ENCODE assay signal across 8 cellular contexts in the genomic region with DNA sequence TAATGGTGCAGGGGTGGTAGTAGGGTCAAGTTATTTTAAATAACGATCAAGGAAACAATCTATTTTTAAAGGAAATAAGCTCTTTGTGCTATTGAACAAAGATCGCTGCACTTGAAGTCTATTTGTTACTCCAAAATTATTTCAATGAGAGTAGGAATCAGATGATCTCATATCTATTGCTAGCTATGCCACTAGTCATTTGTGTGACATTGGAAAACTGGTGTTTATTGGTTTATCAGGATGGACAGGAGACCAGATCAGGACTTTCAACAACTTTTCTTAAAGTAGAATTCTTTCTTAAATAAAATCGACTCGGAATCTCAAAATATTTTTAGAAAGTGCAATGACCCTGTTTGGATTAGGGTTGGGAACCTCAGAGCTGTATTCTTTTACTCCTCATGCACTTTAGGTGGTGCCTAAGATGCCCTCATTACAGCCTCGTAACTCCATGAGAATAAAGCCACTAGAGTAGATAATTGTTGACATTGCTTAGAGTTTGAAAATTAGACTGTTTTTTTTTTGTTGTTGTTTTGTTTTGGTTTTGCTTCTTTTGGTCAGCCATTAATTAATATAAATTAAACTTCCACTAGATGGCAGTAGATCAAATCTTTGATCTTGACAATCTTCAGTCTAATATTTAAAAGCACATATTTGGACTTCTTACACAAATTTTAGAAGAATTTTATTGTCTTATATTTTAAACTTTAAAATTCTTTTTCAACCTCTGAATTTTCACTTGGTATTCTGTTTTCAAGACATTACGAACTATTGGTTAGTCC.
DNase-seq lines count a peak whose midpoint lies in the region; ATAC-seq and TF ChIP-seq lines count a peak whose summit lies in the region.

No MANE protein-coding gene starts in this region.

- WGBS in neuronal stem cell (ENCODE audit: extremely low coverage in 2 of 2, insufficient read length in 2 of 2, insufficient replicate concordance in 1 of 2), 2 donors = no CpG with 5 or more reads among the region's 6 CpGs

- H2BK5ac ChIP-seq in neuronal stem cell (ENCODE audit: low read length) = no peak overlapping the region

- H2BK120ac ChIP-seq in neuronal stem cell (ENCODE audit: low read depth, low read length) = no peak overlapping the region

- H3K36me3 ChIP-seq in neuronal stem cell (replicated peaks in 1 of 2; ENCODE audit: control insufficient read depth in 2 of 2, insufficient read depth in 2 of 2, low read length in 2 of 2) (no peaks in the 10 kb centered on the region), MG63 (peaks cover 18% of the 10 kb centered on the region)

- DNase-seq in NCI-H2081 treated with DMSO at 0.1 percent for 48 hours (lab: John Stamatoyannopoulos, UW) (peak; percentile 3), coronary artery (ENCODE audit: low spot score) (no peak), neuronal stem cell (ENCODE audit: low spot score) (no peak), MG63 (no peak)
- DNase-seq in stimulated activated CD4-positive, alpha-beta T cell treated with anti-CD3 and anti-CD28 coated beads, Interleukin-15, amount 100 ng/mL, for 24 hours = no peak

- no peak overlapping the region for H3K23ac ChIP-seq in neuronal stem cell (ENCODE audit: low read depth, low read length, poor library complexity)

- no peak overlapping the region for H2BK15ac ChIP-seq in neuronal stem cell (ENCODE audit: low read length)

- no peak overlapping the region for H2AK5ac ChIP-seq in neuronal stem cell (ENCODE audit: low read depth, low read length)

- H2AFZ ChIP-seq in neuronal stem cell (ENCODE audit: low read length) = peak overlapping the region; percentile 12

- no peak overlapping the region for H3K18ac ChIP-seq in neuronal stem cell (ENCODE audit: low read length)

- H3K9ac ChIP-seq in neuronal stem cell (ENCODE audit: low read depth, low read length, poor library complexity) = no peak overlapping the region

- no peak overlapping the region for H3K4ac ChIP-seq in neuronal stem cell (ENCODE audit: low read length)

- H4K8ac ChIP-seq in neuronal stem cell (ENCODE audit: low read depth, low read length) = no peak overlapping the region

- H3K4me3 ChIP-seq in coronary artery (peak overlapping the region; percentile 0), neuronal stem cell (ENCODE audit: low read length in 2 of 2) (no peak overlapping the region), MG63 (no peak overlapping the region)

- peak overlapping the region in 1 of 2 donors; percentile 0 for H3K27ac ChIP-seq in coronary artery
- no peak overlapping the region for H3K27ac ChIP-seq in neuronal stem cell (replicated peaks; ENCODE audit: low read length)

- no peak overlapping the region for H3K4me2 ChIP-seq in neuronal stem cell (ENCODE audit: insufficient read depth, low read length, poor library complexity, severe bottlenecking)

- H2BK12ac ChIP-seq in neuronal stem cell (ENCODE audit: low read length) = no peak overlapping the region

- peak; percentile 34 for TF ChIP-seq CTCF in coronary artery (IDR thresholded peaks at IDR 0.05)

- H3K9me3 ChIP-seq in neuronal stem cell (replicated peaks in 1 of 2; ENCODE audit: control insufficient read depth in 2 of 2, insufficient read depth in 1 of 2, low read depth in 1 of 2, low read length in 2 of 2) (peaks cover 0 to 4% of the 10 kb centered on the region in 2 donors), MG63 (no peaks in the 10 kb centered on the region)

- H3K4me1 ChIP-seq in neuronal stem cell (ENCODE audit: control insufficient read depth in 2 of 2, insufficient read depth in 1 of 2, low read depth in 1 of 2, low read length in 2 of 2) = no peaks in the 10 kb centered on the region

- H4K91ac ChIP-seq in neuronal stem cell (ENCODE audit: low read depth, low read length, poor library complexity) = no peak overlapping the region

- H3K27me3 ChIP-seq in neuronal stem cell (ENCODE audit: control insufficient read depth in 3 of 3, insufficient read depth in 3 of 3, low read depth in 1 of 3, low read length in 3 of 3) = no peaks in the 10 kb centered on the region
- no peaks in the 10 kb centered on the region for H3K27me3 ChIP-seq in MG63

- ATAC-seq in GM18517 (IDR thresholded peaks at IDR 0.05; ENCODE audit: unreplicated experiment) (peak; percentile 51), GM19035 (IDR thresholded peaks at IDR 0.05; ENCODE audit: unreplicated experiment) (no peak), GM21526 (IDR thresholded peaks at IDR 0.05; ENCODE audit: low FRiP score, unreplicated experiment) (no peak)

- H3K14ac ChIP-seq in neuronal stem cell (ENCODE audit: low read length) = no peak overlapping the region

- no peaks in the 10 kb centered on the region for H3K79me1 ChIP-seq in neuronal stem cell (ENCODE audit: low read depth, low read length)
